In genomic region chr2:189393440-189394111, GRCh38 we compare ENCODE assay signal across 10 cellular contexts. TPM values are rescaled to one million over a fixed set of nuclear protein-coding genes. Genes with fewer than 3 reads are reported as not detected.
DNase-seq lines count a peak whose midpoint lies in the region; ATAC-seq and TF ChIP-seq lines count a peak whose summit lies in the region.
"Had no signal": no experiment of that assay in that cellular context is flagged by ENCODE, and none has a peak within 500 bp of the region (broad histone marks: within the 10 kb centered on the region; RNA-seq: fewer than 3 reads in every experiment).

No MANE protein-coding gene starts in this region.

- H3K27me3 ChIP-seq in BJ (ENCODE audit: control insufficient read depth, insufficient read depth, low read length) (no peaks in the 10 kb centered on the region), osteoblast (ENCODE audit: insufficient read depth, low read length) (no peaks in the 10 kb centered on the region)

- H3K4me1 ChIP-seq in osteoblast (ENCODE audit: insufficient read depth, low read length) = peaks cover 23% of the 10 kb centered on the region

- no peak overlapping the region for H3K4me3 Mint-ChIP-seq in activated CD8-positive, alpha-beta T cell treated with anti-CD3 and anti-CD28 coated beads, Interleukin-2, amount 10 ng/mL, durations not matched to agents 7 days and 5 days
- H3K4me3 Mint-ChIP-seq: activated naive CD4-positive, alpha-beta T cell treated with anti-CD3 and anti-CD28 coated beads, Interleukin-2, amount 10 ng/mL, durations not matched to agents 7 days and 5 days had no signal

- H3K4me2 ChIP-seq in osteoblast (ENCODE audit: insufficient read depth, low read length) = peak overlapping the region; percentile 74

- no peaks in the 10 kb centered on the region for H3K9me3 ChIP-seq in osteoblast (ENCODE audit: low read depth, low read length)

- TF ChIP-seq CTCF in BJ (IDR thresholded peaks at IDR 0.05; ENCODE audit: insufficient read depth, low read depth, low read length) (no peak), osteoblast (IDR thresholded peaks at IDR 0.05; ENCODE audit: extremely low read depth, low read depth, low read length) (no peak)

- ATAC-seq in esophagus mucosa (peak; percentile 38), GM21717 (IDR thresholded peaks at IDR 0.05; ENCODE audit: unreplicated experiment) (no peak)
- no peak for ATAC-seq in activated CD8-positive, alpha-beta T cell treated with anti-CD3 and anti-CD28 coated beads, Interleukin-2, amount 10 ng/mL, durations not matched to agents 7 days and 5 days

- H3K4me1 Mint-ChIP-seq in activated CD8-positive, alpha-beta T cell treated with anti-CD3 and anti-CD28 coated beads, Interleukin-2, amount 10 ng/mL, durations not matched to agents 7 days and 5 days (ENCODE audit: low read depth) = no peaks in the 10 kb centered on the region
- H3K4me1 Mint-ChIP-seq: activated naive CD4-positive, alpha-beta T cell treated with anti-CD3 and anti-CD28 coated beads, Interleukin-2, amount 10 ng/mL, durations not matched to agents 7 days and 5 days had no signal

- H3K9me3 Mint-ChIP-seq in activated CD8-positive, alpha-beta T cell treated with anti-CD3 and anti-CD28 coated beads, Interleukin-2, amount 10 ng/mL, durations not matched to agents 7 days and 5 days (ENCODE audit: insufficient read depth) = no peaks in the 10 kb centered on the region
- H3K9me3 Mint-ChIP-seq: activated naive CD4-positive, alpha-beta T cell treated with anti-CD3 and anti-CD28 coated beads, Interleukin-2, amount 10 ng/mL, durations not matched to agents 7 days and 5 days had no signal

- H2AFZ ChIP-seq in osteoblast (ENCODE audit: low read length) = peak overlapping the region; percentile 28

- H3K27ac ChIP-seq in osteoblast (ENCODE audit: low read depth, low read length) = peak overlapping the region; percentile 80

- H3K27me3 Mint-ChIP-seq in activated CD8-positive, alpha-beta T cell treated with anti-CD3 and anti-CD28 coated beads, Interleukin-2, amount 10 ng/mL, durations not matched to agents 7 days and 5 days (ENCODE audit: low read depth) = no peaks in the 10 kb centered on the region
- H3K27me3 Mint-ChIP-seq: activated naive CD4-positive, alpha-beta T cell treated with anti-CD3 and anti-CD28 coated beads, Interleukin-2, amount 10 ng/mL, durations not matched to agents 7 days and 5 days had no signal

- no peaks in the 10 kb centered on the region for H3K36me3 Mint-ChIP-seq in activated CD8-positive, alpha-beta T cell treated with anti-CD3 and anti-CD28 coated beads, Interleukin-2, amount 10 ng/mL, durations not matched to agents 7 days and 5 days (ENCODE audit: low read depth)
- H3K36me3 Mint-ChIP-seq: activated naive CD4-positive, alpha-beta T cell treated with anti-CD3 and anti-CD28 coated beads, Interleukin-2, amount 10 ng/mL, durations not matched to agents 7 days and 5 days had no signal

- no peaks in the 10 kb centered on the region for H4K20me1 ChIP-seq in osteoblast (ENCODE audit: insufficient read depth, low read length)

- DNase-seq in BJ (ENCODE audit: low read depth) (peak; percentile 96), osteoblast (ENCODE audit: insufficient read length, low spot score, missing footprints) (peak; percentile 60)
- no peak for DNase-seq in stimulated activated CD4-positive, alpha-beta T cell treated with anti-CD3 and anti-CD28 coated beads, Interleukin-15, amount 100 ng/mL, for 24 hours
- DNase-seq in activated CD4-positive, CD25-positive, alpha-beta regulatory T cell (lab: John Stamatoyannopoulos, UW) = no peak
- DNase-seq in activated CD8-positive, alpha-beta T cell treated with anti-CD3 and anti-CD28 coated beads, Interleukin-2, amount 10 ng/mL, durations not matched to agents 7 days and 5 days = no peak
- DNase-seq: activated naive CD4-positive, alpha-beta T cell treated with anti-CD3 and anti-CD28 coated beads, Interleukin-2, amount 10 ng/mL, durations not matched to agents 7 days and 5 days; NCI-H2081 treated with DMSO at 0.1 percent for 48 hours had no signal

- no peaks in the 10 kb centered on the region for H3K36me3 ChIP-seq in BJ (ENCODE audit: control insufficient read depth, insufficient read depth, low read length)
- H3K36me3 ChIP-seq in osteoblast (ENCODE audit: insufficient read depth, low read length) = no peaks in the 10 kb centered on the region

- no peak overlapping the region for H3K27ac Mint-ChIP-seq in activated CD8-positive, alpha-beta T cell treated with anti-CD3 and anti-CD28 coated beads, Interleukin-2, amount 10 ng/mL, durations not matched to agents 7 days and 5 days
- H3K27ac Mint-ChIP-seq: activated naive CD4-positive, alpha-beta T cell treated with anti-CD3 and anti-CD28 coated beads, Interleukin-2, amount 10 ng/mL, durations not matched to agents 7 days and 5 days had no signal

- POLR2A ChIA-PET in BJ (lab: Charles Lee) = interaction anchor here (0.6 kb wide), 1 partner anchor 13 kb away, joined by 3 read pairs; no protein-coding TSS in a partner anchor
- POLR2A ChIA-PET in activated CD8-positive, alpha-beta T cell treated with anti-CD3 and anti-CD28 coated beads, Interleukin-2, amount 10 ng/mL, durations not matched to agents 7 days and 5 days (lab: Charles Lee) = no interaction called here

- CTCF ChIA-PET in BJ (lab: Yijun Ruan, JAX) = no interaction called here
- CTCF ChIA-PET in activated CD8-positive, alpha-beta T cell treated with anti-CD3 and anti-CD28 coated beads, Interleukin-2, amount 10 ng/mL, durations not matched to agents 7 days and 5 days (lab: Charles Lee) = interaction anchor here (2.8 kb wide), 1 partner anchor 251 kb away, joined by 10 read pairs; no protein-coding TSS in a partner anchor

- no peak overlapping the region for H3K4me3 ChIP-seq in BJ (ENCODE audit: low read depth, low read length)
- H3K4me3 ChIP-seq in osteoblast (ENCODE audit: insufficient read depth, low read length) = peak overlapping the region; percentile 20

- no peaks in the 10 kb centered on the region for H3K79me2 ChIP-seq in osteoblast (ENCODE audit: insufficient read depth, low read length)

TF ChIP-seq in PFSK-1, 5 proteins besides CTCF, POLR2A, EP300 and RAD21:
- TF ChIP-seq FOXP2 (optimal IDR thresholded peaks at IDR 0.05; ENCODE audit: borderline replicate concordance, extremely low read depth, extremely low read length, insufficient read depth) (no peak), TAF1 (IDR thresholded peaks at IDR 0.05; ENCODE audit: borderline replicate concordance, insufficient read depth, low read length) (peak; percentile 21; the same call in 1 of the 2 replicates)
TF ChIP-seq in PFSK-1: peak in this region for 1.

RNA-seq across cellular contexts. Expression of gene WDR75, which starts 47.7 kb away (rescaled TPM):
- 30.7 and 50.9 TPM in 2 replicates for polyA plus RNA-seq in BJ (2011; rRNA removed)
- 14.2 and 40.2 TPM in 2 replicates for polyA minus RNA-seq in BJ (2011; rRNA and poly(A)+ RNA removed)
- 24.6 TPM for polyA plus RNA-seq in PFSK-1 (2012; ENCODE audit: insufficient read length, low read depth)
- 24.3 TPM for total RNA-seq in esophagus mucosa
- total RNA-seq in osteoblast = 36.2 and 37.7 TPM in 2 replicates
- total RNA-seq in activated CD8-positive, alpha-beta T cell treated with anti-CD3 and anti-CD28 coated beads, Interleukin-2, amount 10 ng/mL, durations not matched to agents 7 days and 5 days = 10 to 100 TPM; 42.8 to 44.2 TPM

Comparison
In these comparisons a context has a peak if more than half of its experiments do, and no peak if none do; other contexts are left out.
1. DNase-seq: peak in BJ (single experiment) and osteoblast (single experiment); none in stimulated activated CD4-positive, alpha-beta T cell treated with anti-CD3 and anti-CD28 coated beads, Interleukin-15, amount 100 ng/mL, for 24 hours (single experiment), activated CD4-positive, CD25-positive, alpha-beta regulatory T cell (0 of 4) and activated CD8-positive, alpha-beta T cell treated with anti-CD3 and anti-CD28 coated beads, Interleukin-2, amount 10 ng/mL, durations not matched to agents 7 days and 5 days (single experiment).